In the genomic region with DNA sequence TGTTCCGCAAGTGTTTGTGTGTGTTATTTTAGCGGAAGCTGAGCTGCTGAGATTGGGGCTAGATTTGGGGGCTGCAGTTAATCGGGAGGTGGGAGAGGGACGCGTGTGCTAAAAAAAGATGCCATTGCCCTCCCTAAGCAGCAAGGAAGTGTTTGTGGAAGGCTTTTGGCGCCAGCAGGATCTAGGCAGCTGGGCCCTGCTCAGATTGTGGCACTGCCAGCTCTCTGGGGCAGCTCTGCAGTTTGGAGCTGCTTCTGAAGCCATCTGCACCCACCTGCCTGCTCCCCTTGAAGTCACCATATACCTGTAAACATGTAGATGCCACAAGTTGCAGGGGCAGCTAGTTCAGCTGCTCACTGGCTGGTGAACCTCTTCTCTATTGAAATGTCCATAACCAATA, we compare ENCODE assay signal across 30 cellular contexts.
"Had no signal": no experiment of that assay in that cellular context is flagged by ENCODE, and none has a peak within 500 bp of the region (broad histone marks: within the 10 kb centered on the region; RNA-seq: fewer than 3 reads in every experiment).

No MANE protein-coding gene starts in this region.

- H3K27ac Mint-ChIP-seq: activated naive CD4-positive, alpha-beta T cell treated with anti-CD3 and anti-CD28 coated beads, Interleukin-2, amount 10 ng/mL, durations not matched to agents 7 days and 5 days; activated naive CD8-positive, alpha-beta T cell treated with anti-CD3 and anti-CD28 coated beads, Interleukin-2, amount 10 ng/mL, durations not matched to agents 7 days and 5 days; immature natural killer cell; mesothelial cell of epicardium; naive B cell; nephron progenitor cell; progenitor cell of endocrine pancreas had no signal

- H3K27me3 Mint-ChIP-seq: activated naive CD4-positive, alpha-beta T cell treated with anti-CD3 and anti-CD28 coated beads, Interleukin-2, amount 10 ng/mL, durations not matched to agents 7 days and 5 days; activated naive CD8-positive, alpha-beta T cell treated with anti-CD3 and anti-CD28 coated beads, Interleukin-2, amount 10 ng/mL, durations not matched to agents 7 days and 5 days; naive B cell; progenitor cell of endocrine pancreas had no signal

- H3K36me3 ChIP-seq: colonic mucosa, neutrophil, transverse colon, uterus had no signal

- H3K4me3 Mint-ChIP-seq: activated naive CD4-positive, alpha-beta T cell treated with anti-CD3 and anti-CD28 coated beads, Interleukin-2, amount 10 ng/mL, durations not matched to agents 7 days and 5 days; activated naive CD8-positive, alpha-beta T cell treated with anti-CD3 and anti-CD28 coated beads, Interleukin-2, amount 10 ng/mL, durations not matched to agents 7 days and 5 days; immature natural killer cell; mesothelial cell of epicardium; nephron progenitor cell had no signal

- H3K27ac ChIP-seq: colonic mucosa, epithelial cell of prostate, esophagus squamous epithelium, neutrophil, suprapubic skin, transverse colon, uterus had no signal

- DNase-seq: activated CD4-positive, alpha-beta T cell treated with anti-CD3 and anti-CD28 coated beads for 4 hours; activated CD4-positive, alpha-beta T cell treated with anti-CD3 and anti-CD28 coated beads, Interleukin-2, amount 50 U/mL, for 48 hours; activated CD8-positive, alpha-beta memory T cell treated with anti-CD3 and anti-CD28 coated beads for 24 hours; activated gamma-delta T cell; activated naive CD4-positive, alpha-beta T cell treated with anti-CD3 and anti-CD28 coated beads, Interleukin-2, amount 10 ng/mL, durations not matched to agents 7 days and 5 days; activated naive CD8-positive, alpha-beta T cell treated with anti-CD3 and anti-CD28 coated beads, Interleukin-2, amount 10 ng/mL, durations not matched to agents 7 days and 5 days; amniotic stem cell; central memory CD4-positive, alpha-beta T cell; colonic mucosa; effector CD8-positive, alpha-beta T cell; esophagus squamous epithelium; foreskin melanocyte; glutamatergic neuron; hippocampal formation; immature natural killer cell; naive B cell; nephron progenitor cell; retina; stimulated activated CD4-positive, alpha-beta T cell treated with anti-CD3 and anti-CD28 coated beads, Interleukin-15, amount 100 ng/mL, for 24 hours; stimulated activated CD4-positive, alpha-beta T cell treated with anti-CD3 and anti-CD28 coated beads, Interleukin-2, amount 100 ng/mL, for 24 hours; stimulated activated naive CD4-positive, alpha-beta T cell; transverse colon; uterus had no signal

- H3K4me1 Mint-ChIP-seq: activated naive CD4-positive, alpha-beta T cell treated with anti-CD3 and anti-CD28 coated beads, Interleukin-2, amount 10 ng/mL, durations not matched to agents 7 days and 5 days; immature natural killer cell had no signal

- H3K9me3 ChIP-seq: colonic mucosa, neutrophil, transverse colon, uterus had no signal

- H3K27me3 ChIP-seq: colonic mucosa, esophagus squamous epithelium, neutrophil, suprapubic skin, transverse colon, uterus had no signal

- H3K4me3 ChIP-seq: colonic mucosa, esophagus squamous epithelium, smooth muscle cell, suprapubic skin, transverse colon, uterus had no signal

- FAIRE-seq: endometrium had no signal
